12 cellular contexts compared by ENCODE assay signal in genomic region chr6:144528605-144529425, GRCh38.
A peak's percentile ranks its signal among the peaks of the same experiment; 100 is the strongest.
DNase-seq lines count a peak whose midpoint lies in the region; ATAC-seq and TF ChIP-seq lines count a peak whose summit lies in the region.
"Had no signal": no experiment of that assay in that cellular context is flagged by ENCODE, and none has a peak within 500 bp of the region (broad histone marks: within the 10 kb centered on the region; RNA-seq: fewer than 3 reads in every experiment).

No MANE protein-coding gene starts in this region.

- no peak for ATAC-seq in stimulated activated memory B cell treated with anti-CD40 and anti-IgM and Interleukin-4, amounts not matched to agents 10 μg/mL and 1 μg/mL and 100 μg/mL, for 72 hours
- ATAC-seq in aorta (ENCODE audit: low FRiP score): no peak

- H3K9ac ChIP-seq in MM.1S (ENCODE audit: low read length): no peak overlapping the region

- H3K9me3 ChIP-seq in cardiac muscle cell (ENCODE audit: low read depth) (no peaks in the 10 kb centered on the region), MM.1S (replicated peaks; ENCODE audit: insufficient read depth, low read length) (no peaks in the 10 kb centered on the region), aorta (ENCODE audit: control insufficient read depth, low read length) (no peaks in the 10 kb centered on the region)

- H4K20me1 ChIP-seq in MM.1S (ENCODE audit: insufficient read depth, low read length): no peaks in the 10 kb centered on the region

- H3K27ac ChIP-seq in cardiac muscle cell (no peak overlapping the region), MM.1S (ENCODE audit: low read length) (no peak overlapping the region), aorta (ENCODE audit: low read depth in 1 of 2, low read length in 2 of 2) (no peak overlapping the region)

- in situ Hi-C loops in SK-MEL-5 (cut with HindIII; ENCODE audit: low pct_unique_long_range_greater_than_20kb, low sequenced_read_pairs): no loop called here

- no peak overlapping the region for H2AFZ ChIP-seq in MM.1S (ENCODE audit: low read length)

- peaks cover 82% of the 10 kb centered on the region for H3K36me3 Mint-ChIP-seq in stimulated activated memory B cell treated with anti-CD40 and anti-IgM and Interleukin-4, amounts not matched to agents 10 μg/mL and 1 μg/mL and 100 μg/mL, for 72 hours

- H3K4me3 Mint-ChIP-seq in stimulated activated memory B cell treated with anti-CD40 and anti-IgM and Interleukin-4, amounts not matched to agents 10 μg/mL and 1 μg/mL and 100 μg/mL, for 72 hours: no peak overlapping the region

- no peak overlapping the region for H3K4me3 ChIP-seq in cardiac muscle cell
- no peak overlapping the region for H3K4me3 ChIP-seq in fibroblast of pulmonary artery (replicated peaks; ENCODE audit: low read depth, low read length)
- no peak overlapping the region for H3K4me3 ChIP-seq in MM.1S (ENCODE audit: low read length)
- H3K4me3 ChIP-seq in aorta (ENCODE audit: low read length in 2 of 2): no peak overlapping the region

- H3K4me1 Mint-ChIP-seq in stimulated activated memory B cell treated with anti-CD40 and anti-IgM and Interleukin-4, amounts not matched to agents 10 μg/mL and 1 μg/mL and 100 μg/mL, for 72 hours: peaks cover 6% of the 10 kb centered on the region

- H3K27me3 ChIP-seq in cardiac muscle cell: no peaks in the 10 kb centered on the region
- H3K27me3 ChIP-seq in MM.1S (replicated peaks; ENCODE audit: insufficient read depth, low read length): no peaks in the 10 kb centered on the region
- H3K27me3 ChIP-seq in aorta (ENCODE audit: control insufficient read depth in 1 of 2, insufficient read depth in 2 of 2, low read length in 1 of 2): no peaks in the 10 kb centered on the region

- H3K4me1 ChIP-seq in cardiac muscle cell (ENCODE audit: low read depth) (no peaks in the 10 kb centered on the region), MM.1S (ENCODE audit: low read length) (no peaks in the 10 kb centered on the region), aorta (ENCODE audit: control insufficient read depth in 1 of 2, insufficient read depth in 2 of 2, low read length in 2 of 2) (no peaks in the 10 kb centered on the region)

- H3K27ac Mint-ChIP-seq in stimulated activated memory B cell treated with anti-CD40 and anti-IgM and Interleukin-4, amounts not matched to agents 10 μg/mL and 1 μg/mL and 100 μg/mL, for 72 hours: peak overlapping the region; percentile 19

- H3K9me3 Mint-ChIP-seq in stimulated activated memory B cell treated with anti-CD40 and anti-IgM and Interleukin-4, amounts not matched to agents 10 μg/mL and 1 μg/mL and 100 μg/mL, for 72 hours: no peaks in the 10 kb centered on the region

- DNase-seq in cardiac muscle cell (ENCODE audit: low read depth in 1 of 2, low spot score in 1 of 2) (peak; percentile 37 to 47), cardiac septum (ENCODE audit: low spot score) (no peak), SK-MEL-5 (ENCODE audit: low read depth, low spot score) (peak; percentile 13), fibroblast of pulmonary artery (ENCODE audit: low read depth) (peak; percentile 22), DMS114 treated with DMSO at 0.1 percent for 48 hours (lab: John Stamatoyannopoulos, UW; ENCODE audit: unreplicated experiment) (no peak), MM.1S (no peak), aorta (no peak)
- DNase-seq: activated T-cell treated with anti-CD3 and anti-CD28 coated beads, Interleukin-2, amount 50 U/mL, for 1 hour; AML-193; kidney; NCI-H446 treated with DMSO at 0.1 percent for 48 hours had no signal

- H3K79me2 ChIP-seq in MM.1S (ENCODE audit: low read length): no peaks in the 10 kb centered on the region

- WGBS in aorta, 2 donors: 85 to 87% methylated on average over 11 of the region's 11 CpGs

- H3K36me3 ChIP-seq in cardiac muscle cell: peaks cover 15% of the 10 kb centered on the region
- H3K36me3 ChIP-seq in MM.1S (replicated peaks; ENCODE audit: insufficient read depth, low read length): no peaks in the 10 kb centered on the region
- H3K36me3 ChIP-seq in aorta (ENCODE audit: control insufficient read depth in 1 of 2, insufficient read depth in 2 of 2, low read length in 1 of 2): peaks cover 2 to 3% of the 10 kb centered on the region in 2 donors

- no peaks in the 10 kb centered on the region for H3K27me3 Mint-ChIP-seq in stimulated activated memory B cell treated with anti-CD40 and anti-IgM and Interleukin-4, amounts not matched to agents 10 μg/mL and 1 μg/mL and 100 μg/mL, for 72 hours

- intact Hi-C loops in cardiac septum (cut with DNase I) (no loop called here), aorta (cut with DNase I) (no loop called here)

- H3F3A ChIP-seq in MM.1S (ENCODE audit: insufficient read depth, low read length): no peaks in the 10 kb centered on the region

- no peaks in the 10 kb centered on the region for H3K9me2 ChIP-seq in MM.1S (replicated peaks; ENCODE audit: insufficient read depth, low read length)

- TF ChIP-seq CTCF in cardiac muscle cell (IDR thresholded peaks at IDR 0.05; ENCODE audit: low read depth, low read length) (no peak), fibroblast of pulmonary artery (IDR thresholded peaks at IDR 0.05; ENCODE audit: low read length, missing control alignments) (no peak), MM.1S (IDR thresholded peaks at IDR 0.05; ENCODE audit: low read length) (no peak)

- H3K4me2 ChIP-seq in MM.1S (ENCODE audit: low read depth, low read length): no peak overlapping the region

Comparison
In these comparisons a context has a peak if more than half of its experiments do, and no peak if none do; other contexts are left out.
1. DNase-seq: peak in cardiac muscle cell (2 of 2), SK-MEL-5 (single experiment) and fibroblast of pulmonary artery (single experiment); none in cardiac septum (single experiment), DMS114 treated with DMSO at 0.1 percent for 48 hours (single experiment), MM.1S (single experiment) and aorta (0 of 2).